In genomic region chr11:104259121-104259610, GRCh38 we compare ENCODE assay signal across 33 cellular contexts.
"Had no signal": no experiment of that assay in that cellular context is flagged by ENCODE, and none has a peak within 500 bp of the region (broad histone marks: within the 10 kb centered on the region; RNA-seq: fewer than 3 reads in every experiment).

No MANE protein-coding gene starts in this region.

- H3K36me3 Mint-ChIP-seq: activated CD4-positive, alpha-beta memory T cell treated with anti-CD3 and anti-CD28 coated beads for 36 hours; activated naive CD8-positive, alpha-beta T cell had no signal

- H3K9me3 Mint-ChIP-seq: activated B cell treated with CpG ODN at 0.5 μM for 24 hours; activated CD4-positive, alpha-beta memory T cell treated with anti-CD3 and anti-CD28 coated beads for 36 hours; activated naive CD4-positive, alpha-beta T cell treated with anti-CD3 and anti-CD28 coated beads for 36 hours; activated naive CD8-positive, alpha-beta T cell treated with anti-CD3 and anti-CD28 coated beads, Interleukin-2, amount 50 U/mL, for 24 hours; activated T-cell treated with anti-CD3 and anti-CD28 coated beads, Interleukin-2, amount 50 U/mL, for 4 hours; activated T-helper 1 cell treated with anti-CD3 and anti-CD28 coated beads, Interleukin-12 subunit alpha, Interleukin-12 subunit beta, Interleukin-2, Interleukin-4 antibody, amounts not matched to agents 30 ng/mL and 10 ng/mL and 1 ng/mL, durations not matched to agents 14 hours and 24 hours and 36 hours had no signal

- H3K4me3 Mint-ChIP-seq: activated B cell treated with CpG ODN at 0.5 μM for 24 hours; activated CD4-positive, alpha-beta memory T cell treated with anti-CD3 and anti-CD28 coated beads for 36 hours; activated naive CD4-positive, alpha-beta T cell treated with anti-CD3 and anti-CD28 coated beads for 36 hours; activated naive CD8-positive, alpha-beta T cell; activated naive CD8-positive, alpha-beta T cell treated with anti-CD3 and anti-CD28 coated beads, Interleukin-2, amount 50 U/mL, for 24 hours; activated T-cell treated with anti-CD3 and anti-CD28 coated beads, Interleukin-2, amount 50 U/mL, for 4 hours; activated T-helper 1 cell treated with anti-CD3 and anti-CD28 coated beads, Interleukin-12 subunit alpha, Interleukin-12 subunit beta, Interleukin-2, Interleukin-4 antibody, amounts not matched to agents 30 ng/mL and 10 ng/mL and 1 ng/mL, durations not matched to agents 14 hours and 24 hours and 36 hours had no signal

- DNase-seq: activated B cell treated with CpG ODN at 0.5 μM for 24 hours; activated CD4-positive, alpha-beta memory T cell treated with anti-CD3 and anti-CD28 coated beads for 36 hours; activated CD4-positive, alpha-beta T cell treated with anti-CD3 and anti-CD28 coated beads for 4 hours; activated CD4-positive, alpha-beta T cell treated with anti-CD3 and anti-CD28 coated beads, Interleukin-2, amount 50 U/mL, for 1 hour; activated CD4-positive, CD25-positive, alpha-beta regulatory T cell treated with anti-CD3 and anti-CD28 coated beads, Interleukin-2, amount 50 U/mL, for 72 hours; activated CD8-positive, alpha-beta memory T cell treated with anti-CD3 and anti-CD28 coated beads, Interleukin-2, amount 50 U/mL, for 4 hours; activated gamma-delta T cell treated with Interleukin-2 at 50 U/mL for 16 hours; activated naive CD4-positive, alpha-beta T cell treated with anti-CD3 and anti-CD28 coated beads for 36 hours; activated naive CD8-positive, alpha-beta T cell treated with anti-CD3 and anti-CD28 coated beads, Interleukin-2, amount 50 U/mL, for 24 hours; activated T-cell treated with anti-CD3 and anti-CD28 coated beads for 4 hours; activated T-cell treated with anti-CD3 and anti-CD28 coated beads, Interleukin-2, amount 50 U/mL, for 4 hours; anterior cingulate cortex; brain microvascular endothelial cell; central memory CD4-positive, alpha-beta T cell; NCI-H1105; NCI-H1417 treated with DMSO at 0.1 percent for 48 hours; NCI-H187 treated with DMSO at 0.1 percent for 48 hours; NCI-H2171; NCI-H510A treated with DMSO at 0.1 percent for 48 hours; NCI-H526 treated with DMSO at 0.1 percent for 48 hours; NCI-H774; PC-3; SIG-M5; SW 1271; T-helper 1 cell; T-helper 2 cell; T-helper 9 cell had no signal

- H3K4me1 Mint-ChIP-seq: activated B cell treated with CpG ODN at 0.5 μM for 24 hours; activated naive CD8-positive, alpha-beta T cell treated with anti-CD3 and anti-CD28 coated beads, Interleukin-2, amount 50 U/mL, for 24 hours had no signal

- H3K36me3 ChIP-seq: brain microvascular endothelial cell had no signal

- H3K27ac ChIP-seq: brain microvascular endothelial cell, RWPE1, VCaP had no signal

- H3K27me3 Mint-ChIP-seq: activated CD4-positive, alpha-beta memory T cell treated with anti-CD3 and anti-CD28 coated beads for 36 hours; activated naive CD8-positive, alpha-beta T cell; activated naive CD8-positive, alpha-beta T cell treated with anti-CD3 and anti-CD28 coated beads, Interleukin-2, amount 50 U/mL, for 24 hours had no signal

- H3K27ac Mint-ChIP-seq: activated B cell treated with CpG ODN at 0.5 μM for 24 hours; activated CD4-positive, alpha-beta memory T cell treated with anti-CD3 and anti-CD28 coated beads for 36 hours; activated naive CD4-positive, alpha-beta T cell treated with anti-CD3 and anti-CD28 coated beads for 36 hours; activated naive CD8-positive, alpha-beta T cell; activated naive CD8-positive, alpha-beta T cell treated with anti-CD3 and anti-CD28 coated beads, Interleukin-2, amount 50 U/mL, for 24 hours; activated T-helper 1 cell treated with anti-CD3 and anti-CD28 coated beads, Interleukin-12 subunit alpha, Interleukin-12 subunit beta, Interleukin-2, Interleukin-4 antibody, amounts not matched to agents 30 ng/mL and 10 ng/mL and 1 ng/mL, durations not matched to agents 14 hours and 24 hours and 36 hours had no signal

- ATAC-seq: activated naive CD8-positive, alpha-beta T cell treated with anti-CD3 and anti-CD28 coated beads, Interleukin-2, amount 50 U/mL, for 24 hours; activated T-cell treated with anti-CD3 and anti-CD28 coated beads, Interleukin-2, amount 50 U/mL, for 4 hours; K562; PC-3; Right ventricle myocardium inferior had no signal

- H3K4me3 ChIP-seq: K562 had no signal

- H3K27me3 ChIP-seq: brain microvascular endothelial cell had no signal
